8 cellular contexts compared by ENCODE assay signal in the genomic region with DNA sequence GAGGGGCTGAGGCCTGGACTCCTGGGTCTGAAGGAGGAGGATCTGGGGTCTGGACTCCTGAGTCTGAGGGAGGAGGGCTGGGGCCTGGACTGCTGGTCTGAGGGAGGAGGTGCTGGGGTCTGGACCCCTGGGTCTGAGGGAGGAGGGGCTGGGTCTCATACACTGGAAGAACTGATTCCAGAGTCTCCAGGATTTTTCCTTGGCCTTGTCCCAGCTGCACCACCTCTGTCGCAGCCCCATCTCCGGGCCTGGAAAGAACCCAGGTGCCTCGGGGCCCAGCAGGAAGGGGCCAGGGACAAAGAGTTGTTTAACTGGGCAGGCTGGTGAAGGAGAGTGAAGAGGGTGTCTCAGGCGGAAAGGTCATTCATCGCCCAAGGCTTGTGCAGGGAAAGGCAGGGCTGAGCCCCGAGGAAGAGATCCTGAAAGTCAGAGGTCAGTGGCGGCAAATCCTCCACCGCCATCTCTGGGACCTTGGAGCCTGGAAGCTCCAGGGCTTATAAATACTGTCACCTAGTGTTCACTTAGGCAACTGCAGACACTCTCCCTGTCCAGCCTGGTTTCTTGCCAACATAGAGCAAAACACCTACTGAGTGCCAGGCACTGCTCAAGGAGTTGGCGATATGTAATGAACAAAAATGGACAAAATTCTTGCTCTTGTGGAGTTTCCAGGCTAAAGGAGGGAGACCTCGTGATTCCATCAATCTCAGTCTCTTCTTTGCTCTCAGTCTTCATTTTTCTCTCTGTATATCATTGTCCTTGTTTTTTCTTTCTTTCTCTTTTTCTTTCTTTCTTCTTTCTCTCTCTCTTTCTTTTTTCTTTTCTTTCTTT. TPM values are rescaled to one million over a fixed set of nuclear protein-coding genes. Genes with fewer than 3 reads are reported as not detected.
DNase-seq lines count a peak whose midpoint lies in the region; ATAC-seq and TF ChIP-seq lines count a peak whose summit lies in the region.

No MANE protein-coding gene starts in this region.

- no peaks in the 10 kb centered on the region for H3K9me3 ChIP-seq in OCI-LY7 (ENCODE audit: low read length)
- H3K9me3 ChIP-seq in neuronal stem cell (replicated peaks in 1 of 2; ENCODE audit: control insufficient read depth in 2 of 2, insufficient read depth in 1 of 2, low read depth in 1 of 2, low read length in 2 of 2), result no peaks in the 10 kb centered on the region

- no peak overlapping the region for H3K9ac ChIP-seq in neuronal stem cell (ENCODE audit: low read depth, low read length, poor library complexity)

- H2AK5ac ChIP-seq in neuronal stem cell (ENCODE audit: low read depth, low read length), result peak overlapping the region; percentile 68

- no peak overlapping the region for H4K8ac ChIP-seq in neuronal stem cell (ENCODE audit: low read depth, low read length)

- intact Hi-C loops in OCI-LY7 (cut with micrococcal nuclease; ENCODE audit: unreplicated experiment), result loop anchor here (1.0 to 2.0 kb wide), 3 partner anchors 19 to 188 kb away; a partner anchor contains a TSS

- no peak overlapping the region for H2BK5ac ChIP-seq in neuronal stem cell (ENCODE audit: low read length)

- H3K9me2 ChIP-seq in OCI-LY7 (ENCODE audit: insufficient read depth, low read length), result no peaks in the 10 kb centered on the region

- no peak overlapping the region for H2BK12ac ChIP-seq in neuronal stem cell (ENCODE audit: low read length)

- POLR2A ChIA-PET in OCI-LY7 (lab: Charles Lee), result interaction anchor here (1.6 kb wide), 1 partner anchor 30 kb away, joined by 4 read pairs; a partner anchor contains a TSS

- no peak overlapping the region for H2BK15ac ChIP-seq in neuronal stem cell (ENCODE audit: low read length)

- no peak overlapping the region for H2BK120ac ChIP-seq in neuronal stem cell (ENCODE audit: low read depth, low read length)

- peak; percentile 79 for DNase-seq in SIG-M5 treated with dmso at 0.1 percent for 504 hours (lab: John Stamatoyannopoulos, UW; ENCODE audit: unreplicated experiment)
- DNase-seq in SIG-M5 (lab: John Stamatoyannopoulos, UW), result no peak
- peak; percentile 73 for DNase-seq in HuH-7.5 (ENCODE audit: low spot score)
- DNase-seq in OCI-LY7 (ENCODE audit: low spot score), result peak; percentile 86
- DNase-seq in activated effector memory CD4-positive, alpha-beta T cell treated with Interleukin-2 at 50 U/mL for 16 hours, result peak; percentile 35
- peak; percentile 72 for DNase-seq in fibroblast of villous mesenchyme (ENCODE audit: low read depth)
- peak; percentile 59 for DNase-seq in neuronal stem cell (ENCODE audit: low spot score)

- no peak overlapping the region for H3K4ac ChIP-seq in neuronal stem cell (ENCODE audit: low read length)

- H3K27ac ChIP-seq in OCI-LY7 (ENCODE audit: low read depth, low read length, poor library complexity, severe bottlenecking) (peak overlapping the region; percentile 98), neuronal stem cell (replicated peaks; ENCODE audit: low read length) (no peak overlapping the region)

- no CpG with 5 or more reads among the region's 10 CpGs for WGBS in neuronal stem cell (ENCODE audit: extremely low coverage in 2 of 2, insufficient read length in 2 of 2, insufficient replicate concordance in 1 of 2), 2 donors

- TF ChIP-seq CTCF in OCI-LY7 (conservative IDR thresholded peaks at IDR 0.05; ENCODE audit: low read length) (peak; percentile 97), fibroblast of villous mesenchyme (IDR thresholded peaks at IDR 0.05; ENCODE audit: insufficient read depth, low read depth, low read length) (peak; percentile 100)

- H3K4me3 ChIP-seq in OCI-LY7 (ENCODE audit: low read depth, low read length, poor library complexity, severe bottlenecking) (peak overlapping the region; percentile 56), fibroblast of villous mesenchyme (ENCODE audit: low read depth, low read length) (no peak overlapping the region), neuronal stem cell (ENCODE audit: low read length in 2 of 2) (peak overlapping the region in 1 of 2 donors; percentile 17)

- H3K79me1 ChIP-seq in neuronal stem cell (ENCODE audit: low read depth, low read length), result no peaks in the 10 kb centered on the region

- H4K91ac ChIP-seq in neuronal stem cell (ENCODE audit: low read depth, low read length, poor library complexity), result no peak overlapping the region

- ATAC-seq in HG03442 (IDR thresholded peaks at IDR 0.05; ENCODE audit: unreplicated experiment), result no peak

- BruUV-seq in OCI-LY7 (replicated peaks; lab: Mats Ljungman, UMichigan), result no TSS peak

- H3K4me2 ChIP-seq in OCI-LY7 (ENCODE audit: low read length), result peak overlapping the region; percentile 77
- H3K4me2 ChIP-seq in neuronal stem cell (ENCODE audit: insufficient read depth, low read length, poor library complexity, severe bottlenecking), result no peak overlapping the region

- H4K20me1 ChIP-seq in OCI-LY7 (ENCODE audit: insufficient read depth, low read length), result no peaks in the 10 kb centered on the region

- H3K79me2 ChIP-seq in OCI-LY7 (ENCODE audit: insufficient read depth, low read depth, low read length), result peaks cover 6% of the 10 kb centered on the region; the same call in 1 of the 2 replicates

- no peaks in the 10 kb centered on the region for H3K27me3 ChIP-seq in neuronal stem cell (ENCODE audit: control insufficient read depth in 3 of 3, insufficient read depth in 3 of 3, low read depth in 1 of 3, low read length in 3 of 3)

- H2AFZ ChIP-seq in OCI-LY7 (ENCODE audit: low read length), result peak overlapping the region; percentile 81; the same call in 1 of the 2 replicates
- H2AFZ ChIP-seq in neuronal stem cell (ENCODE audit: low read length), result peak overlapping the region; percentile 89

- H3K4me1 ChIP-seq in OCI-LY7 (ENCODE audit: insufficient read depth, low read length, poor library complexity, severe bottlenecking) (peaks cover 53% of the 10 kb centered on the region), neuronal stem cell (ENCODE audit: control insufficient read depth in 2 of 2, insufficient read depth in 1 of 2, low read depth in 1 of 2, low read length in 2 of 2) (peaks cover 0 to 6% of the 10 kb centered on the region in 2 donors)

- H3K23ac ChIP-seq in neuronal stem cell (ENCODE audit: low read depth, low read length, poor library complexity), result no peak overlapping the region

- CTCF ChIA-PET in OCI-LY7 (lab: Charles Lee; ENCODE audit: unreplicated experiment), result no interaction called here

- H3K36me3 ChIP-seq in OCI-LY7 (ENCODE audit: insufficient read depth, low read length) (no peaks in the 10 kb centered on the region), neuronal stem cell (replicated peaks in 1 of 2; ENCODE audit: control insufficient read depth in 2 of 2, insufficient read depth in 2 of 2, low read length in 2 of 2) (no peaks in the 10 kb centered on the region)

- H3K14ac ChIP-seq in neuronal stem cell (ENCODE audit: low read length), result no peak overlapping the region

- H3K18ac ChIP-seq in neuronal stem cell (ENCODE audit: low read length), result no peak overlapping the region

RNA-seq across cellular contexts. Expression of a gene that starts 4.4 kb away (rescaled TPM):
- 31.3 and 39.7 TPM in 2 replicates for total RNA-seq in OCI-LY7 (2014; rRNA removed; shearing (Covaris generic))
- total RNA-seq in OCI-LY7 (2022), result 39.3 and 40.0 TPM in 2 replicates
- 0.43 TPM in 1 of 2 replicates, not detected in the other for total RNA-seq in fibroblast of villous mesenchyme
- polyA plus RNA-seq in neuronal stem cell (2013, experiment 1 of 2), result 0.20 TPM
- polyA plus RNA-seq in neuronal stem cell (2013, experiment 2 of 2), result 0.11 TPM

RNA-seq across cellular contexts. Expression of a gene that starts 17.1 kb away (rescaled TPM):
- not detected in 2 replicates for total RNA-seq in OCI-LY7 (2014; rRNA removed; shearing (Covaris generic))
- total RNA-seq in OCI-LY7 (2022), result not detected in 2 replicates
- under 0.01 and 0.43 TPM in 2 replicates for total RNA-seq in fibroblast of villous mesenchyme
- 0.03 TPM for polyA plus RNA-seq in neuronal stem cell (2013, experiment 1 of 2)
- polyA plus RNA-seq in neuronal stem cell (2013, experiment 2 of 2), result 0.12 TPM

RNA-seq across cellular contexts. Expression of a gene that starts 30.4 kb away (rescaled TPM):
- total RNA-seq in OCI-LY7 (2014; rRNA removed; shearing (Covaris generic)), result 49.1 and 65.6 TPM in 2 replicates
- 75.5 and 83.1 TPM in 2 replicates for total RNA-seq in OCI-LY7 (2022)
- 13.0 and 14.5 TPM in 2 replicates for total RNA-seq in fibroblast of villous mesenchyme
- 21.9 TPM for polyA plus RNA-seq in neuronal stem cell (2013, experiment 1 of 2)
- 20.9 TPM for polyA plus RNA-seq in neuronal stem cell (2013, experiment 2 of 2)

RNA-seq across cellular contexts. Expression of a gene that starts 41.9 kb away (rescaled TPM):
- total RNA-seq in OCI-LY7 (2014; rRNA removed; shearing (Covaris generic)), result 4.3 and 4.8 TPM in 2 replicates
- 1.9 and 2.8 TPM in 2 replicates for total RNA-seq in OCI-LY7 (2022)
- 10.6 and 29.8 TPM in 2 replicates for total RNA-seq in fibroblast of villous mesenchyme
- 4.2 TPM for polyA plus RNA-seq in neuronal stem cell (2013, experiment 1 of 2)
- 4.7 TPM for polyA plus RNA-seq in neuronal stem cell (2013, experiment 2 of 2)

Comparison
In these comparisons a context has a peak if more than half of its experiments do, and no peak if none do; other contexts are left out.
1. RNA of a gene that starts 4.4 kb away (total RNA-seq): 31.3 to 40.0 TPM in OCI-LY7; 0.43 TPM in fibroblast of villous mesenchyme; every median in the first group is over 10 times any median in the second.